ENCODE assay signal across 15 cellular contexts in genomic region chr4:108070775-108071174, GRCh38.
DNase-seq lines count a peak whose midpoint lies in the region; ATAC-seq and TF ChIP-seq lines count a peak whose summit lies in the region.
"Had no signal": no experiment of that assay in that cellular context is flagged by ENCODE, and none has a peak within 500 bp of the region (broad histone marks: within the 10 kb centered on the region; RNA-seq: fewer than 3 reads in every experiment).

No MANE protein-coding gene starts in this region.

- peak overlapping the region; percentile 95 for H3K27ac Mint-ChIP-seq in activated naive CD4-positive, alpha-beta T cell treated with anti-CD3 and anti-CD28 coated beads, Interleukin-2, amount 50 U/mL, for 24 hours
- peak overlapping the region; percentile 86 for H3K27ac Mint-ChIP-seq in activated T-helper 17 cell treated with anti-CD3 and anti-CD28 coated beads, Interleukin-2, amount 50 U/mL, for 72 hours
- H3K27ac Mint-ChIP-seq in nephron progenitor cell (peak overlapping the region; percentile 32), HFFc6 (no peak overlapping the region)
- H3K27ac Mint-ChIP-seq: H9 had no signal

- no peaks in the 10 kb centered on the region for H3K79me2 ChIP-seq in OCI-LY1 (ENCODE audit: insufficient read depth, low read length)

- H3K9me2 ChIP-seq in OCI-LY1 (ENCODE audit: low read depth, low read length): no peaks in the 10 kb centered on the region

- no peak overlapping the region for H3K4me3 ChIP-seq in OCI-LY1 (ENCODE audit: low read depth, low read length, poor library complexity, severe bottlenecking)

- TF ChIP-seq CTCF in OCI-LY1 (IDR thresholded peaks at IDR 0.05; ENCODE audit: low read length): no peak
- TF ChIP-seq CTCF in nephron progenitor cell (IDR thresholded peaks at IDR 0.05): no peak
- no peak for TF ChIP-seq CTCF in HFFc6 (IDR thresholded peaks at IDR 0.05)

- peak overlapping the region; percentile 90 for H3K27ac ChIP-seq in OCI-LY1 (ENCODE audit: low read depth, low read length, poor library complexity, severe bottlenecking)

- H3K27me3 Mint-ChIP-seq in activated naive CD4-positive, alpha-beta T cell treated with anti-CD3 and anti-CD28 coated beads, Interleukin-2, amount 50 U/mL, for 24 hours: no peaks in the 10 kb centered on the region
- H3K27me3 Mint-ChIP-seq in activated T-helper 17 cell treated with anti-CD3 and anti-CD28 coated beads, Interleukin-2, amount 50 U/mL, for 72 hours: no peaks in the 10 kb centered on the region
- H3K27me3 Mint-ChIP-seq in nephron progenitor cell (ENCODE audit: low read depth, poor library complexity): no peaks in the 10 kb centered on the region
- H3K27me3 Mint-ChIP-seq in HFFc6 (ENCODE audit: insufficient read depth): peaks cover 8% of the 10 kb centered on the region

- H3K9ac ChIP-seq in OCI-LY1 (ENCODE audit: low read length): no peak overlapping the region

- no peak for DNase-seq in activated naive CD4-positive, alpha-beta T cell treated with anti-CD3 and anti-CD28 coated beads, Interleukin-2, amount 50 U/mL, for 16 hours
- no peak for DNase-seq in nephron progenitor cell
- no peak for DNase-seq in islet precursor cell
- no peak for DNase-seq in HFFc6
- DNase-seq in NCI-H446 treated with DMSO at 0.1 percent for 48 hours (lab: John Stamatoyannopoulos, UW): no peak
- DNase-seq: BE2C, H9, Karpas-422, NCI-H1105 treated with DMSO at 0.1 percent for 48 hours, NCI-H1930, NCI-H2171, NCI-H774 had no signal

- H3K27me3 ChIP-seq in OCI-LY1 (ENCODE audit: insufficient read depth, low read length): no peaks in the 10 kb centered on the region

- H3F3A ChIP-seq in OCI-LY1 (ENCODE audit: insufficient read depth, low read length): no peaks in the 10 kb centered on the region

- peaks cover 87% of the 10 kb centered on the region for H3K4me1 Mint-ChIP-seq in activated naive CD4-positive, alpha-beta T cell treated with anti-CD3 and anti-CD28 coated beads, Interleukin-2, amount 50 U/mL, for 24 hours
- peaks cover 21% of the 10 kb centered on the region for H3K4me1 Mint-ChIP-seq in activated T-helper 17 cell treated with anti-CD3 and anti-CD28 coated beads, Interleukin-2, amount 50 U/mL, for 72 hours
- H3K4me1 Mint-ChIP-seq in nephron progenitor cell (peaks cover 63% of the 10 kb centered on the region), HFFc6 (ENCODE audit: low read depth) (peaks cover 9% of the 10 kb centered on the region; the same call in 1 of the 2 replicates)

- no peaks in the 10 kb centered on the region for H3K9me3 Mint-ChIP-seq in activated naive CD4-positive, alpha-beta T cell treated with anti-CD3 and anti-CD28 coated beads, Interleukin-2, amount 50 U/mL, for 24 hours
- H3K9me3 Mint-ChIP-seq in activated T-helper 17 cell treated with anti-CD3 and anti-CD28 coated beads, Interleukin-2, amount 50 U/mL, for 72 hours: no peaks in the 10 kb centered on the region
- H3K9me3 Mint-ChIP-seq in nephron progenitor cell: no peaks in the 10 kb centered on the region
- no peaks in the 10 kb centered on the region for H3K9me3 Mint-ChIP-seq in HFFc6
- H3K9me3 Mint-ChIP-seq: H9 had no signal

- peak overlapping the region; percentile 68 for H3K4me3 Mint-ChIP-seq in activated naive CD4-positive, alpha-beta T cell treated with anti-CD3 and anti-CD28 coated beads, Interleukin-2, amount 50 U/mL, for 24 hours
- H3K4me3 Mint-ChIP-seq in activated T-helper 17 cell treated with anti-CD3 and anti-CD28 coated beads, Interleukin-2, amount 50 U/mL, for 72 hours: peak overlapping the region; percentile 73
- H3K4me3 Mint-ChIP-seq in nephron progenitor cell (no peak overlapping the region), HFFc6 (no peak overlapping the region)
- H3K4me3 Mint-ChIP-seq: H9 had no signal

- H4K20me1 ChIP-seq in OCI-LY1 (ENCODE audit: insufficient read depth, low read length): no peaks in the 10 kb centered on the region

- no peak overlapping the region for H3K4me2 ChIP-seq in OCI-LY1 (ENCODE audit: low read length)

- H3K36me3 ChIP-seq in OCI-LY1 (ENCODE audit: insufficient read depth, low read length): peaks cover 88% of the 10 kb centered on the region
- H3K36me3 ChIP-seq: BE2C had no signal

- H3K36me3 Mint-ChIP-seq in activated naive CD4-positive, alpha-beta T cell treated with anti-CD3 and anti-CD28 coated beads, Interleukin-2, amount 50 U/mL, for 24 hours: peaks cover 26% of the 10 kb centered on the region
- H3K36me3 Mint-ChIP-seq in activated T-helper 17 cell treated with anti-CD3 and anti-CD28 coated beads, Interleukin-2, amount 50 U/mL, for 72 hours (ENCODE audit: low read depth): peaks cover 90% of the 10 kb centered on the region
- peaks cover 80% of the 10 kb centered on the region for H3K36me3 Mint-ChIP-seq in nephron progenitor cell (ENCODE audit: low read depth)
- no peaks in the 10 kb centered on the region for H3K36me3 Mint-ChIP-seq in HFFc6 (ENCODE audit: low read depth)

- H3K9me3 ChIP-seq in OCI-LY1 (ENCODE audit: low read length): no peaks in the 10 kb centered on the region
- H3K9me3 ChIP-seq: BE2C had no signal

- no peak overlapping the region for H2AFZ ChIP-seq in OCI-LY1 (ENCODE audit: low read length)

- peak; percentile 22 for ATAC-seq in activated T-helper 17 cell treated with anti-CD3 and anti-CD28 coated beads, Interleukin-2, amount 50 U/mL, for 72 hours (replicated peaks)

- peaks cover 49% of the 10 kb centered on the region for H3K4me1 ChIP-seq in OCI-LY1 (ENCODE audit: insufficient read depth, low read length, severe bottlenecking)
- H3K4me1 ChIP-seq: BE2C had no signal

Comparison
In these comparisons a context has a peak if more than half of its experiments do, and no peak if none do; other contexts are left out.
1. H3K4me3 Mint-ChIP-seq: peak in activated naive CD4-positive, alpha-beta T cell treated with anti-CD3 and anti-CD28 coated beads, Interleukin-2, amount 50 U/mL, for 24 hours (single experiment) and activated T-helper 17 cell treated with anti-CD3 and anti-CD28 coated beads, Interleukin-2, amount 50 U/mL, for 72 hours (single experiment); none in nephron progenitor cell (single experiment) and HFFc6 (single experiment).